In the genomic region with DNA sequence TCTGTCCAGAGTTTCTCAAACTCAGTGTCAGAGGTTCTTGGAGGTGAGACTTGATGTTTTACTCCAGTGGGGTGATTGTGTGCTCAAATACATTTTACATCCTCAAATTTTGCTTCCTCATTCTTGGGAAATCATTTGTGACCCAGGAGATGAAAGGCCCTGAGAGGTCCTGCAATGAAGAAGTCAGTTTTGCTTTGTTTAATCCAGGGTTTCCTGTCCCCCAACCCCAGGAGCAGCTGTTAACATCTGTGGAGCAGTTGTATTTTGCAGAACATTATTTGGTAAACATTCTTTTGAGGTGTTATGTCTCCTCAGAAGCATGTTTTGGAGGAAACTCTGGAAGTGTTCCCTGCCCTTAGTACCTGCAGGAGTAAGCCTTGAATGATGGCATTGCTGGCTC, we compare ENCODE assay signal across 26 cellular contexts. TPM values are rescaled to one million over a fixed set of nuclear protein-coding genes. Genes with fewer than 3 reads are reported as not detected.
"Had no signal": no experiment of that assay in that cellular context is flagged by ENCODE, and none has a peak within 500 bp of the region (broad histone marks: within the 10 kb centered on the region; RNA-seq: fewer than 3 reads in every experiment).

No MANE protein-coding gene starts in this region.

- H3K4me1 ChIP-seq: pancreas had no signal

- H3K9me3 Mint-ChIP-seq: activated B cell treated with CpG ODN at 0.5 μM for 24 hours; activated naive CD8-positive, alpha-beta T cell treated with anti-CD3 and anti-CD28 coated beads for 36 hours; activated T-cell treated with anti-CD3 and anti-CD28 coated beads, Interleukin-2, amount 50 U/mL, for 24 hours; activated T-helper 2 cell treated with anti-CD3 and anti-CD28 coated beads, Interferon-gamma antibody, Interleukin-2, Interleukin-4, amounts not matched to agents 10 μg/mL and 5 μg/mL and 100 μg/mL, durations not matched to agents 14 hours and 24 hours and 36 hours; mesothelial cell of epicardium; natural killer cell treated with Interleukin-12 subunit alpha and Interleukin-12 subunit beta and Interleukin-15 and Interleukin-18, amount 100 ng/mL, for 72 hours; T-cell; T-helper 2 cell treated with Interferon-gamma antibody and Interleukin-4, amounts not matched to agents 5 μg/mL and 100 μg/mL, for 36 hours had no signal

- H3K27me3 Mint-ChIP-seq: activated B cell treated with CpG ODN at 0.5 μM for 24 hours; activated CD4-positive, alpha-beta T cell treated with anti-CD3 and anti-CD28 coated beads for 36 hours; activated naive CD8-positive, alpha-beta T cell treated with anti-CD3 and anti-CD28 coated beads for 36 hours; activated T-cell treated with anti-CD3 and anti-CD28 coated beads, Interleukin-2, amount 50 U/mL, for 24 hours; natural killer cell treated with Interleukin-12 subunit alpha and Interleukin-12 subunit beta and Interleukin-15 and Interleukin-18, amount 100 ng/mL, for 72 hours had no signal

- H3K4me3 Mint-ChIP-seq: activated B cell treated with CpG ODN at 0.5 μM for 24 hours; activated CD4-positive, alpha-beta T cell treated with anti-CD3 and anti-CD28 coated beads for 36 hours; activated naive CD8-positive, alpha-beta T cell treated with anti-CD3 and anti-CD28 coated beads for 36 hours; activated T-cell treated with anti-CD3 and anti-CD28 coated beads, Interleukin-2, amount 50 U/mL, for 24 hours; mesothelial cell of epicardium; natural killer cell treated with Interleukin-12 subunit alpha and Interleukin-12 subunit beta and Interleukin-15 and Interleukin-18, amount 100 ng/mL, for 72 hours; T-cell; T-helper 2 cell treated with Interferon-gamma antibody and Interleukin-4, amounts not matched to agents 5 μg/mL and 100 μg/mL, for 36 hours had no signal

- H3K27ac Mint-ChIP-seq: activated B cell treated with CpG ODN at 0.5 μM for 24 hours; activated CD4-positive, alpha-beta T cell treated with anti-CD3 and anti-CD28 coated beads for 36 hours; activated naive CD8-positive, alpha-beta T cell treated with anti-CD3 and anti-CD28 coated beads for 36 hours; activated T-cell treated with anti-CD3 and anti-CD28 coated beads, Interleukin-2, amount 50 U/mL, for 24 hours; activated T-helper 2 cell treated with anti-CD3 and anti-CD28 coated beads, Interferon-gamma antibody, Interleukin-2, Interleukin-4, amounts not matched to agents 10 μg/mL and 5 μg/mL and 100 μg/mL, durations not matched to agents 14 hours and 24 hours and 36 hours; mesothelial cell of epicardium; natural killer cell treated with Interleukin-12 subunit alpha and Interleukin-12 subunit beta and Interleukin-15 and Interleukin-18, amount 100 ng/mL, for 72 hours; T-cell; T-helper 2 cell treated with Interferon-gamma antibody and Interleukin-4, amounts not matched to agents 5 μg/mL and 100 μg/mL, for 36 hours had no signal

- H3K27me3 ChIP-seq: foreskin keratinocyte, pancreas, right atrium auricular region, thyroid gland had no signal

- H3K4me3 ChIP-seq: left ventricle myocardium inferior, pancreas, psoas muscle, right atrium auricular region, thyroid gland had no signal

- H3K27ac ChIP-seq: foreskin keratinocyte, neutrophil, pancreas, psoas muscle, right atrium auricular region, thyroid gland had no signal

- DNase-seq: activated B cell treated with CpG ODN at 0.5 μM for 24 hours; activated CD4-positive, alpha-beta T cell treated with anti-CD3 and anti-CD28 coated beads for 36 hours; activated CD4-positive, alpha-beta T cell treated with anti-CD3 and anti-CD28 coated beads, Interleukin-2, amount 50 U/mL, for 4 hours; activated CD8-positive, alpha-beta memory T cell treated with anti-CD3 and anti-CD28 coated beads for 24 hours; activated CD8-positive, alpha-beta memory T cell treated with anti-CD3 and anti-CD28 coated beads, Interleukin-2, amount 50 U/mL, for 4 hours; activated naive CD4-positive, alpha-beta T cell; activated naive CD8-positive, alpha-beta T cell treated with anti-CD3 and anti-CD28 coated beads for 36 hours; activated T-cell treated with anti-CD3 and anti-CD28 coated beads, Interleukin-2, amount 50 U/mL, for 24 hours; amniotic stem cell; effector CD4-positive, alpha-beta T cell; foreskin keratinocyte; hippocampal formation; kidney glomerular epithelial cell; left ventricle myocardium inferior; psoas muscle; stimulated activated CD4-positive, alpha-beta T cell treated with anti-CD3 and anti-CD28 coated beads, Interleukin-4, amount 100 ng/mL, for 24 hours; stimulated activated naive CD8-positive, alpha-beta T cell treated with anti-CD3 and anti-CD28 coated beads, Interleukin-15, Interleukin-2, amounts not matched to agents 100 U/mL and 50 U/mL, for 24 hours; T-cell; thyroid gland had no signal

- H3K36me3 Mint-ChIP-seq: activated naive CD8-positive, alpha-beta T cell treated with anti-CD3 and anti-CD28 coated beads for 36 hours; natural killer cell treated with Interleukin-12 subunit alpha and Interleukin-12 subunit beta and Interleukin-15 and Interleukin-18, amount 100 ng/mL, for 72 hours; T-cell had no signal

- H3K4me1 Mint-ChIP-seq: activated CD4-positive, alpha-beta T cell treated with anti-CD3 and anti-CD28 coated beads for 36 hours had no signal

- H3K36me3 ChIP-seq: left ventricle myocardium inferior, neutrophil, pancreas, right atrium auricular region, thyroid gland had no signal

- H3K9me3 ChIP-seq: left ventricle myocardium inferior, neutrophil, pancreas, psoas muscle, right atrium auricular region, thyroid gland had no signal

- ATAC-seq: activated CD4-positive, alpha-beta T cell treated with anti-CD3 and anti-CD28 coated beads for 36 hours; foreskin keratinocyte; natural killer cell treated with Interleukin-12 subunit alpha and Interleukin-12 subunit beta and Interleukin-15 and Interleukin-18, amount 100 ng/mL, for 72 hours; pancreas; psoas muscle; stimulated activated naive CD8-positive, alpha-beta T cell treated with anti-CD3 and anti-CD28 coated beads, Interleukin-15, Interleukin-2, amounts not matched to agents 100 U/mL and 50 U/mL, for 24 hours; T-cell had no signal

RNA-seq across cellular contexts. Expression of a gene that starts 59.8 kb away (rescaled TPM):
- total RNA-seq: activated T-helper 2 cell treated with anti-CD3 and anti-CD28 coated beads, Interferon-gamma antibody, Interleukin-2, Interleukin-4, amounts not matched to agents 10 μg/mL and 5 μg/mL and 100 μg/mL, durations not matched to agents 14 hours and 24 hours and 36 hours had no signal
